5 cellular contexts compared by ENCODE assay signal in genomic region chr22:44016588-44016987, GRCh38. TPM values are rescaled to one million over a fixed set of nuclear protein-coding genes. Genes with fewer than 3 reads are reported as not detected.
DNase-seq lines count a peak whose midpoint lies in the region; ATAC-seq and TF ChIP-seq lines count a peak whose summit lies in the region.
"Not testable (repeated sequence)": the region's sequence is repeated elsewhere in the genome, so short reads cannot be mapped to it uniquely, and the experiment has no call there.

No MANE protein-coding gene starts in this region.

- H3K36me3 ChIP-seq in Caco-2 (ENCODE audit: control insufficient read depth, insufficient read depth, low read length) = not testable (repeated sequence)

- not testable (repeated sequence) for H3K4me3 Mint-ChIP-seq in Caco-2 (ENCODE audit: unreplicated experiment); naive B cell; stimulated activated naive B cell treated with anti-CD40 and anti-IgM and Interleukin-4, amounts not matched to agents 10 μg/mL and 1 μg/mL and 100 μg/mL, for 72 hours

- intact Hi-C loops in Caco-2 (cut with micrococcal nuclease; ENCODE audit: unreplicated experiment) = not testable (repeated sequence)

- H3K27me3 Mint-ChIP-seq in Caco-2 (ENCODE audit: insufficient read depth, unreplicated experiment); naive B cell; stimulated activated naive B cell treated with anti-CD40 and anti-IgM and Interleukin-4, amounts not matched to agents 10 μg/mL and 1 μg/mL and 100 μg/mL, for 72 hours: not testable (repeated sequence)

- H3K9me3 Mint-ChIP-seq in Caco-2 (ENCODE audit: unreplicated experiment); naive B cell; stimulated activated naive B cell treated with anti-CD40 and anti-IgM and Interleukin-4, amounts not matched to agents 10 μg/mL and 1 μg/mL and 100 μg/mL, for 72 hours: not testable (repeated sequence)

- TF ChIP-seq CTCF in 22Rv1 (IDR thresholded peaks at IDR 0.05); Caco-2 (IDR thresholded peaks at IDR 0.05; ENCODE audit: insufficient read depth in 1 of 2, low read depth in 1 of 2, low read length in 1 of 2, severe bottlenecking in 1 of 2, unreplicated experiment in 1 of 2): not testable (repeated sequence)

- DNase-seq in Caco-2; naive B cell; stimulated activated naive B cell treated with anti-CD40 and anti-IgM and Interleukin-4, amounts not matched to agents 10 μg/mL and 1 μg/mL and 100 μg/mL, for 72 hours: not testable (repeated sequence)
- DNase-seq in RPMI8226 = peak; percentile 16

- ATAC-seq in naive B cell (ENCODE audit: low read depth in 2 of 2) = peak; percentile 77 to 84
- ATAC-seq in stimulated activated naive B cell treated with anti-CD40 and anti-IgM and Interleukin-4, amounts not matched to agents 10 μg/mL and 1 μg/mL and 100 μg/mL, for 72 hours (replicated peaks) = peak; percentile 76 to 83

- H3K9me3 ChIP-seq in Caco-2 = not testable (repeated sequence)

- CTCF ChIA-PET in Caco-2 (lab: Charles Lee) = not testable (repeated sequence)

- not testable (repeated sequence) for H3K4me1 Mint-ChIP-seq in Caco-2 (ENCODE audit: low read depth, unreplicated experiment)
- peaks cover 8 to 21% (median 17%) of the 10 kb centered on the region in 3 donors for H3K4me1 Mint-ChIP-seq in naive B cell
- H3K4me1 Mint-ChIP-seq in stimulated activated naive B cell treated with anti-CD40 and anti-IgM and Interleukin-4, amounts not matched to agents 10 μg/mL and 1 μg/mL and 100 μg/mL, for 72 hours = peaks cover 23 to 47% of the 10 kb centered on the region in 2 donors

- not testable (repeated sequence) for H3K4me1 ChIP-seq in Caco-2

- peak overlapping the region; percentile 38; the same call in 1 of the 2 replicates for H3K27ac ChIP-seq in 22Rv1

- H3K36me3 Mint-ChIP-seq in Caco-2 (ENCODE audit: insufficient read depth, unreplicated experiment); naive B cell: not testable (repeated sequence)
- H3K36me3 Mint-ChIP-seq in stimulated activated naive B cell treated with anti-CD40 and anti-IgM and Interleukin-4, amounts not matched to agents 10 μg/mL and 1 μg/mL and 100 μg/mL, for 72 hours = peaks cover 23 to 39% of the 10 kb centered on the region in 2 donors

- not testable (repeated sequence) for BruUV-seq in Caco-2 (replicated peaks; lab: Mats Ljungman, UMichigan)

- peak overlapping the region; percentile 66 for H3K27ac Mint-ChIP-seq in Caco-2 (ENCODE audit: unreplicated experiment)
- peak overlapping the region in 5 of 6 donors; percentile 21 to 86 (median 30) for H3K27ac Mint-ChIP-seq in naive B cell
- H3K27ac Mint-ChIP-seq in stimulated activated naive B cell treated with anti-CD40 and anti-IgM and Interleukin-4, amounts not matched to agents 10 μg/mL and 1 μg/mL and 100 μg/mL, for 72 hours = peak overlapping the region; percentile 79

- H3K27me3 ChIP-seq in Caco-2 (replicated peaks; ENCODE audit: control insufficient read depth, insufficient read depth, low read length) = not testable (repeated sequence)

- POLR2A ChIA-PET in Caco-2 (lab: Charles Lee) = not testable (repeated sequence)

- H3K4me3 ChIP-seq in Caco-2 (ENCODE audit: low read depth, low read length) = not testable (repeated sequence)

RNA-seq across cellular contexts. Expression of gene PARVB, which starts 7.5 kb away (rescaled TPM):
- total RNA-seq in Caco-2 (2022) = 26.8 and 28.8 TPM in 2 replicates
- polyA plus RNA-seq in naive B cell (ENCODE audit: low read depth in 6 of 6) = 10 to 100 TPM; 18.6 to 30.0 (median 21.3) TPM
